12 cellular contexts compared by ENCODE assay signal in genomic region chr11:76962583-76963416, GRCh38.
DNase-seq lines count a peak whose midpoint lies in the region; ATAC-seq and TF ChIP-seq lines count a peak whose summit lies in the region.
"Had no signal": no experiment of that assay in that cellular context is flagged by ENCODE, and none has a peak within 500 bp of the region (broad histone marks: within the 10 kb centered on the region; RNA-seq: fewer than 3 reads in every experiment).

No MANE protein-coding gene starts in this region.

- ATAC-seq in HG02610 (IDR thresholded peaks at IDR 0.05; ENCODE audit: unreplicated experiment) (peak; percentile 86), foreskin keratinocyte (no peak)
- ATAC-seq: natural killer cell had no signal

- no peaks in the 10 kb centered on the region for H3K27me3 ChIP-seq in stomach
- H3K27me3 ChIP-seq in foreskin keratinocyte = no peaks in the 10 kb centered on the region

- H3K27ac ChIP-seq in stomach = peak overlapping the region; percentile 38 to 71 (median 61)
- no peak overlapping the region for H3K27ac ChIP-seq in foreskin keratinocyte
- H3K27ac ChIP-seq: 22Rv1 had no signal

- H3K9me3 ChIP-seq in stomach = peaks cover 0 to 4% (median 0%) of the 10 kb centered on the region in 4 donors

- peaks cover 0 to 38% (median 22%) of the 10 kb centered on the region in 4 donors for H3K36me3 ChIP-seq in stomach

- TF ChIP-seq POLR2A in NB4 (IDR thresholded peaks at IDR 0.05; ENCODE audit: extremely low read depth, insufficient read length) (no peak), stomach (IDR thresholded peaks at IDR 0.05) (no peak)

- DNase-seq in SIG-M5 treated with dmso at 0.1 percent for 504 hours (lab: John Stamatoyannopoulos, UW; ENCODE audit: unreplicated experiment) = peak; percentile 6
- no peak for DNase-seq in SIG-M5 (lab: John Stamatoyannopoulos, UW)
- peak; percentile 70 for DNase-seq in NB4 (ENCODE audit: low read depth)
- DNase-seq in stomach = peak; percentile 55
- no peak for DNase-seq in kidney glomerular epithelial cell (lab: John Stamatoyannopoulos, UW)
- no peak for DNase-seq in foreskin keratinocyte
- no peak for DNase-seq in hippocampal formation (lab: John Stamatoyannopoulos, UW)
- DNase-seq: activated naive CD4-positive, alpha-beta T cell treated with anti-CD3 and anti-CD28 coated beads, Interleukin-2, amount 50 U/mL, for 16 hours; natural killer cell; stimulated activated CD4-positive, alpha-beta T cell treated with anti-CD3 and anti-CD28 coated beads, Interleukin-2, amount 100 ng/mL, for 24 hours had no signal

- intact Hi-C loops in stomach (cut with DNase I; ENCODE audit: low total_unique reads) = no loop called here

- 19 to 42% (median 29%) methylated on average over 4 of the region's 4 CpGs for WGBS in stomach, 5 donors

- TF ChIP-seq EP300 in stomach (IDR thresholded peaks at IDR 0.05) = no peak

- H3K4me1 ChIP-seq in stomach (peaks cover 3 to 9% (median 5%) of the 10 kb centered on the region in 4 donors), foreskin keratinocyte (no peaks in the 10 kb centered on the region)

- H3K4me3 ChIP-seq in NB4 (ENCODE audit: low read depth, low read length) (no peak overlapping the region), stomach (no peak overlapping the region)

- no peak for TF ChIP-seq CTCF in NB4 (IDR thresholded peaks at IDR 0.05; ENCODE audit: low read depth, low read length)
- no peak for TF ChIP-seq CTCF in stomach (IDR thresholded peaks at IDR 0.05)
- TF ChIP-seq CTCF in foreskin keratinocyte (conservative IDR thresholded peaks at IDR 0.05) = no peak

Comparison
In these comparisons a context has a peak if more than half of its experiments do, and no peak if none do; other contexts are left out.
1. DNase-seq: peak in SIG-M5 treated with dmso at 0.1 percent for 504 hours (single experiment), NB4 (single experiment) and stomach (single experiment); none in SIG-M5 (single experiment), kidney glomerular epithelial cell (single experiment), foreskin keratinocyte (0 of 2) and hippocampal formation (0 of 2).